In genomic region chr12:12032771-12033588, GRCh38 we compare ENCODE assay signal across 8 cellular contexts. TPM values are rescaled to one million over a fixed set of nuclear protein-coding genes. Genes with fewer than 3 reads are reported as not detected.
A peak's percentile ranks its signal among the peaks of the same experiment; 100 is the strongest.
DNase-seq lines count a peak whose midpoint lies in the region; ATAC-seq and TF ChIP-seq lines count a peak whose summit lies in the region.

No MANE protein-coding gene starts in this region.

- peaks cover 1% of the 10 kb centered on the region for H3K27me3 Mint-ChIP-seq in activated CD4-positive, alpha-beta memory T cell treated with anti-CD3 and anti-CD28 coated beads for 36 hours

- no peaks in the 10 kb centered on the region for H3K9me3 Mint-ChIP-seq in activated CD4-positive, alpha-beta memory T cell treated with anti-CD3 and anti-CD28 coated beads for 36 hours

- peak overlapping the region; percentile 88 for H3K27ac Mint-ChIP-seq in activated CD4-positive, alpha-beta memory T cell treated with anti-CD3 and anti-CD28 coated beads for 36 hours

- H3K4me3 Mint-ChIP-seq in activated CD4-positive, alpha-beta memory T cell treated with anti-CD3 and anti-CD28 coated beads for 36 hours = peak overlapping the region; percentile 72

- no peak for TF ChIP-seq POLR2A in lower leg skin (IDR thresholded peaks at IDR 0.05)

- peaks cover 69% of the 10 kb centered on the region for H3K4me1 Mint-ChIP-seq in activated CD4-positive, alpha-beta memory T cell treated with anti-CD3 and anti-CD28 coated beads for 36 hours (ENCODE audit: low read depth)

- H3K4me3 ChIP-seq in lower leg skin (ENCODE audit: low read depth, poor library complexity, severe bottlenecking) = peak overlapping the region; percentile 6

- CTCF ChIA-PET in activated CD4-positive, alpha-beta memory T cell treated with anti-CD3 and anti-CD28 coated beads for 36 hours (lab: Charles Lee) = interaction anchor here (0.6 to 4.1 kb wide), 82 partner anchors 8 to 487 kb away, joined by 3 to 157 read pairs (median 4); partner anchors contain the start of genes BCL2L14 and ETV6

- TF ChIP-seq CTCF in lower leg skin (IDR thresholded peaks at IDR 0.05) = peak in 1 of 3 donors; percentile 89

- ATAC-seq in HG03175 (IDR thresholded peaks at IDR 0.05; ENCODE audit: unreplicated experiment) = peak; percentile 38
- ATAC-seq in HG02870 (IDR thresholded peaks at IDR 0.05; ENCODE audit: unreplicated experiment) = no peak

- POLR2A ChIA-PET in activated CD4-positive, alpha-beta memory T cell treated with anti-CD3 and anti-CD28 coated beads for 36 hours (lab: Charles Lee) = interaction anchor here (0.6 to 3.6 kb wide), 16 partner anchors 20 to 451 kb away, joined by 3 to 67 read pairs (median 3); partner anchors contain the start of gene ETV6

- DNase-seq in COLO829 (ENCODE audit: low spot score) (peak; percentile 90), NCI-H524 (lab: John Stamatoyannopoulos, UW) (peak; percentile 66 to 81), lower leg skin (ENCODE audit: low spot score in 2 of 2) (peak; percentile 72 to 91)
- peak; percentile 81 for DNase-seq in activated CD4-positive, alpha-beta memory T cell treated with anti-CD3 and anti-CD28 coated beads for 36 hours
- peak; percentile 44 for DNase-seq in effector CD4-positive, alpha-beta T cell
- DNase-seq in stimulated activated CD4-positive, alpha-beta T cell treated with anti-CD3 and anti-CD28 coated beads, Interleukin-4, amount 100 ng/mL, for 4 hours = peak; percentile 61 to 67

- 1 to 6% methylated on average over 24 of the region's 24 CpGs for WGBS in lower leg skin, 2 donors

- intact Hi-C loops in activated CD4-positive, alpha-beta memory T cell treated with anti-CD3 and anti-CD28 coated beads for 36 hours (cut with micrococcal nuclease) = loop anchor here (1.0 to 5.0 kb wide), 13 partner anchors 23 to 486 kb away; partner anchors contain the start of gene BCL2L14
- intact Hi-C loops in lower leg skin (cut with DNase I; ENCODE audit: low total_unique reads) = no loop called here

- H3K36me3 Mint-ChIP-seq in activated CD4-positive, alpha-beta memory T cell treated with anti-CD3 and anti-CD28 coated beads for 36 hours = no peaks in the 10 kb centered on the region

RNA-seq across cellular contexts. Expression of gene BCL2L14, which starts 37.8 kb away (rescaled TPM):
- 10 to 100 TPM; 11.5 to 12.7 TPM for total RNA-seq in activated CD4-positive, alpha-beta memory T cell treated with anti-CD3 and anti-CD28 coated beads for 36 hours
- not detected for total RNA-seq in lower leg skin

Comparison
In these comparisons a context has a peak if more than half of its experiments do, and no peak if none do; other contexts are left out.
1. RNA of gene BCL2L14, which starts 37.8 kb away (total RNA-seq): 11.5 to 12.7 TPM in activated CD4-positive, alpha-beta memory T cell treated with anti-CD3 and anti-CD28 coated beads for 36 hours; not detected in lower leg skin; every median in the first group is over 4 times any median in the second.
2. Peak in every context shown above with its lines, with median percentiles within 50 percentile points of each other: DNase-seq.